In genomic region chr3:129746629-129747028, GRCh38 we compare ENCODE assay signal across 1 cellular context.
TF ChIP-seq lines count a peak whose summit lies in the region.

No MANE protein-coding gene starts in this region.

TF ChIP-seq in K562, 482 proteins besides CTCF, POLR2A, EP300 and RAD21 (continued from another document):
- TF ChIP-seq TFAP4 (CRISPR knock-in tag; IDR thresholded peaks at IDR 0.05; ENCODE audit: borderline replicate concordance), result no peak
- TF ChIP-seq TAL1 (IDR thresholded peaks at IDR 0.05), result no peak
- TF ChIP-seq CEBPB (tag; IDR thresholded peaks at IDR 0.05), result 0 out of 2 replicates have a peak, but pooled peaks have one; percentile 44
TF ChIP-seq in K562: peak in this region for 3.
